22 cellular contexts compared by ENCODE assay signal in the genomic region with DNA sequence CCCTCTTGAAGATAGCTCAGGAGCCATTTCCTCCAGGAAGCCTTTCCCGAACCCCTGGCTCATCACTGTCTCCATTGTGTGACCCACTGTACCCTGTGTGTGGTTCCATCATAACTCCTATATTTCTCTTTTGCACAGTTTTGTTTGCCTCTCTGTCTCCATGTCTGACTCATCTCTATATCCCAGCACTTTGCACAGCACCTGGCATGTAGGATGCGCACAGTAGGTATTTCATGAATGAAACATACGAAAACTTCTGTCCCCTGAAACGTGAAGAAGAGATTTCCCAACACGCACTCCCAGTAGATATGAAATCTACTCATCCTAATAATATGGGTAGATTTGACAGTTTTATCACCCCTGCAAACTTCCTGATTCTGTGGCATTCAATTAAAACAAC.
"Had no signal": no experiment of that assay in that cellular context is flagged by ENCODE, and none has a peak within 500 bp of the region (broad histone marks: within the 10 kb centered on the region; RNA-seq: fewer than 3 reads in every experiment).

No MANE protein-coding gene starts in this region.

- H3K4me3 ChIP-seq: dorsolateral prefrontal cortex, gastrocnemius medialis, lung, prostate gland, right atrium auricular region, skin epidermis, spleen, thoracic aorta, tibial nerve, upper lobe of left lung had no signal

- H3K9me3 Mint-ChIP-seq: memory B cell; naive thymus-derived CD4-positive, alpha-beta T cell; nephron progenitor cell; stimulated activated naive B cell treated with anti-CD40 and anti-IgM and Interleukin-4, amounts not matched to agents 10 μg/mL and 1 μg/mL and 100 μg/mL, for 72 hours; stimulated activated naive CD8-positive, alpha-beta T cell treated with anti-CD3 and anti-CD28 coated beads, Interleukin-15, Interleukin-2, amounts not matched to agents 100 ng/mL and 50 ng/mL, for 24 hours had no signal

- H3K36me3 Mint-ChIP-seq: memory B cell; stimulated activated naive B cell treated with anti-CD40 and anti-IgM and Interleukin-4, amounts not matched to agents 10 μg/mL and 1 μg/mL and 100 μg/mL, for 72 hours had no signal

- H3K4me1 Mint-ChIP-seq: memory B cell; stimulated activated naive B cell treated with anti-CD40 and anti-IgM and Interleukin-4, amounts not matched to agents 10 μg/mL and 1 μg/mL and 100 μg/mL, for 72 hours had no signal

- H3K9me3 ChIP-seq: gastrocnemius medialis, prostate gland, right atrium auricular region, spleen, thoracic aorta, tibial nerve, upper lobe of left lung had no signal

- H3K4me3 Mint-ChIP-seq: memory B cell; naive thymus-derived CD4-positive, alpha-beta T cell; nephron progenitor cell; stimulated activated naive B cell treated with anti-CD40 and anti-IgM and Interleukin-4, amounts not matched to agents 10 μg/mL and 1 μg/mL and 100 μg/mL, for 72 hours; stimulated activated naive CD8-positive, alpha-beta T cell treated with anti-CD3 and anti-CD28 coated beads, Interleukin-15, Interleukin-2, amounts not matched to agents 100 ng/mL and 50 ng/mL, for 24 hours had no signal

- FAIRE-seq: colon, keratinocyte, urothelium cell line had no signal

- H3K27ac Mint-ChIP-seq: memory B cell; naive thymus-derived CD4-positive, alpha-beta T cell; stimulated activated naive B cell treated with anti-CD40 and anti-IgM and Interleukin-4, amounts not matched to agents 10 μg/mL and 1 μg/mL and 100 μg/mL, for 72 hours; stimulated activated naive CD8-positive, alpha-beta T cell treated with anti-CD3 and anti-CD28 coated beads, Interleukin-15, Interleukin-2, amounts not matched to agents 100 ng/mL and 50 ng/mL, for 24 hours had no signal

- H3K36me3 ChIP-seq: prostate gland had no signal

- DNase-seq: dorsolateral prefrontal cortex; effector CD4-positive, alpha-beta T cell; gastrocnemius medialis; head of caudate nucleus; midbrain; naive thymus-derived CD4-positive, alpha-beta T cell; nephron progenitor cell; nucleus accumbens; spleen; stimulated activated naive B cell treated with anti-CD40 and anti-IgM and Interleukin-4, amounts not matched to agents 10 μg/mL and 1 μg/mL and 100 μg/mL, for 72 hours; upper lobe of left lung had no signal

- ATAC-seq: gastrocnemius medialis; naive thymus-derived CD4-positive, alpha-beta T cell; stimulated activated naive B cell treated with anti-CD40 and anti-IgM and Interleukin-4, amounts not matched to agents 10 μg/mL and 1 μg/mL and 100 μg/mL, for 72 hours had no signal

- H3K27me3 Mint-ChIP-seq: stimulated activated naive B cell treated with anti-CD40 and anti-IgM and Interleukin-4, amounts not matched to agents 10 μg/mL and 1 μg/mL and 100 μg/mL, for 72 hours; stimulated activated naive CD8-positive, alpha-beta T cell treated with anti-CD3 and anti-CD28 coated beads, Interleukin-15, Interleukin-2, amounts not matched to agents 100 ng/mL and 50 ng/mL, for 24 hours had no signal

- H3K27me3 ChIP-seq: dorsolateral prefrontal cortex, gastrocnemius medialis, right atrium auricular region, spleen, tibial nerve, upper lobe of left lung had no signal

- H3K27ac ChIP-seq: gastrocnemius medialis, prostate gland, skin epidermis, spleen, tibial nerve, upper lobe of left lung had no signal
